ENCODE assay signal across 8 cellular contexts in the genomic region with DNA sequence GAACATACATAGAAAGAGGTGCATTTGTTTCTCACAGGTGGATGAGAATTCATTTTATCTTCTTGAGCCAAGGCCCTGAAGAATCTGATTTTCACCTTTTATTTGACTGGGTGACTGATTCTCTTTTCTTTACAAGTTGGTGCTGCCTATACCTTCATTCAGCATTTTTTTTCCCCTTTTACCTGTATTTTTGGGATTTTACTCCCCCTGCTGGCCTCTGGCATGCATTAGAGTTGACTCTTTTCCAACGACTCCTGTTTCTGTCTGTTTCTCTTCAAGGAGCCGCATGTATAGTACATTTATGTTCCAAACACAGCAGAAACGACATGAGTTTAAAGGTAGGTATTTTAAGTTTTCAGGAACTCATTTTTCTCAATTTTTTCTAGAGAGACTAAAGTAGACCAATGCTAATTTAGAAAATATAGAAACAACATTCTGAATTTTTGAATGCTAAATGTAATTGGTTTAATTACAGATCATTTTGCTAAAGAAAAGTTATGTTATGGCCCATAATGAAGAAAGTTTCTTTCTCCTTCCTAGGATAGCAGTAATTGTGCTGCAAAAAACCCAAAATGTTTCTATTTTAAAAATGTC.
DNase-seq lines count a peak whose midpoint lies in the region; ATAC-seq and TF ChIP-seq lines count a peak whose summit lies in the region.

No MANE protein-coding gene starts in this region.

- intact Hi-C loops in CD8-positive, alpha-beta T cell (cut with DNase I, micrococcal nuclease): loop anchor here (1.0 to 10.0 kb wide), 10 partner anchors 15 to 1451 kb away; no protein-coding TSS in a partner anchor

- H3K27me3 ChIP-seq in CD8-positive, alpha-beta T cell (ENCODE audit: insufficient read depth, low read length): no peaks in the 10 kb centered on the region
- H3K27me3 ChIP-seq in upper lobe of left lung: no peaks in the 10 kb centered on the region

- no peaks in the 10 kb centered on the region for H3K9me3 ChIP-seq in CD8-positive, alpha-beta T cell (ENCODE audit: low read length)
- H3K9me3 ChIP-seq in upper lobe of left lung: no peaks in the 10 kb centered on the region

- no peak overlapping the region for H3K27ac Mint-ChIP-seq in CD8-positive, alpha-beta T cell

- peaks cover 4% of the 10 kb centered on the region for H3K9me3 Mint-ChIP-seq in CD8-positive, alpha-beta T cell

- no peaks in the 10 kb centered on the region for H3K36me3 ChIP-seq in CD8-positive, alpha-beta T cell (ENCODE audit: insufficient read depth, low read length)
- H3K36me3 ChIP-seq in upper lobe of left lung: no peaks in the 10 kb centered on the region

- H3K4me3 ChIP-seq in CD8-positive, alpha-beta T cell (ENCODE audit: low read depth, low read length): no peak overlapping the region
- no peak overlapping the region for H3K4me3 ChIP-seq in upper lobe of left lung

- CTCF ChIA-PET in CD8-positive, alpha-beta T cell (lab: Charles Lee): interaction anchor here (0.7 to 4.0 kb wide), 9 partner anchors 10 to 665 kb away, joined by 3 to 26 read pairs (median 3); no protein-coding TSS in a partner anchor

- no peak for ATAC-seq in CD8-positive, alpha-beta T cell
- peak; percentile 73 for ATAC-seq in GM18867 (IDR thresholded peaks at IDR 0.05; ENCODE audit: unreplicated experiment)
- ATAC-seq in left lobe of liver: peak; percentile 82
- ATAC-seq in upper lobe of left lung (ENCODE audit: low FRiP score in 2 of 2): peak in 1 of 2 donors; percentile 63
- ATAC-seq in esophagus mucosa: no peak

- peak in 1 of 7 experiments; percentile 25 for DNase-seq in CD8-positive, alpha-beta T cell
- DNase-seq in KBM-7 (peak; percentile 81), OCI-M1 (lab: John Stamatoyannopoulos, UW) (peak; percentile 70), cerebellum (ENCODE audit: low spot score) (peak; percentile 42), left lobe of liver (ENCODE audit: low spot score) (no peak), upper lobe of left lung (no peak)

- H3K27ac ChIP-seq in CD8-positive, alpha-beta T cell (ENCODE audit: low read depth, low read length): no peak overlapping the region
- no peak overlapping the region for H3K27ac ChIP-seq in upper lobe of left lung

- POLR2A ChIA-PET in CD8-positive, alpha-beta T cell (lab: Charles Lee): no interaction called here

- no peak for TF ChIP-seq EP300 in upper lobe of left lung (IDR thresholded peaks at IDR 0.05)

- no peaks in the 10 kb centered on the region for H3K36me3 Mint-ChIP-seq in CD8-positive, alpha-beta T cell

- TF ChIP-seq POLR2A in upper lobe of left lung (IDR thresholded peaks at IDR 0.05): no peak

- H3K27me3 Mint-ChIP-seq in CD8-positive, alpha-beta T cell (ENCODE audit: low read depth): peaks cover 3% of the 10 kb centered on the region

- H3K4me1 ChIP-seq in CD8-positive, alpha-beta T cell (ENCODE audit: insufficient read depth, low read length): no peaks in the 10 kb centered on the region
- no peaks in the 10 kb centered on the region for H3K4me1 ChIP-seq in upper lobe of left lung

- in situ Hi-C loops in KBM-7 (cut with MboI; ENCODE audit: low pct_unique_long_range_greater_than_20kb, low sequenced_read_pairs): no loop called here

- 23 to 29% methylated on average over 3 of the region's 3 CpGs for WGBS in upper lobe of left lung, 2 donors

- peak; percentile 82 for TF ChIP-seq CTCF in CD8-positive, alpha-beta T cell (IDR thresholded peaks at IDR 0.05)
- TF ChIP-seq CTCF in upper lobe of left lung (IDR thresholded peaks at IDR 0.05): peak; percentile 54 to 70 (median 62)

- no peak overlapping the region for H3K4me3 Mint-ChIP-seq in CD8-positive, alpha-beta T cell

- no peaks in the 10 kb centered on the region for H3K4me1 Mint-ChIP-seq in CD8-positive, alpha-beta T cell (ENCODE audit: low read depth)

Comparison
In these comparisons a context has a peak if more than half of its experiments do, and no peak if none do; other contexts are left out.
1. ATAC-seq: peak in GM18867 (single experiment) and left lobe of liver (single experiment); none in CD8-positive, alpha-beta T cell (single experiment) and esophagus mucosa (single experiment).
2. DNase-seq: peak in KBM-7 (single experiment), OCI-M1 (single experiment) and cerebellum (single experiment); none in left lobe of liver (single experiment) and upper lobe of left lung (0 of 2).